ENCODE assay signal across 20 cellular contexts in genomic region chr3:155989536-155989935, GRCh38.
DNase-seq lines count a peak whose midpoint lies in the region; ATAC-seq, FAIRE-seq and TF ChIP-seq lines count a peak whose summit lies in the region.
"Had no signal": no experiment of that assay in that cellular context is flagged by ENCODE, and none has a peak within 500 bp of the region (broad histone marks: within the 10 kb centered on the region; RNA-seq: fewer than 3 reads in every experiment).

No MANE protein-coding gene starts in this region.

- H3K4ac ChIP-seq in IMR-90 (ENCODE audit: low read depth, low read length) = no peak overlapping the region

- no peak overlapping the region for H2AFZ ChIP-seq in IMR-90 (replicated peaks; ENCODE audit: low read length, poor library complexity)
- no peak overlapping the region for H2AFZ ChIP-seq in K562 (ENCODE audit: low read depth, low read length)
- no peak overlapping the region for H2AFZ ChIP-seq in GM23248

- no peaks in the 10 kb centered on the region for H3K9me1 ChIP-seq in IMR-90 (ENCODE audit: insufficient read depth, low read length)
- H3K9me1 ChIP-seq in K562 (ENCODE audit: control insufficient read depth, insufficient read depth, low read length) = no peaks in the 10 kb centered on the region

- no peak overlapping the region for H4K8ac ChIP-seq in IMR-90 (ENCODE audit: low read depth in 2 of 2, low read length in 2 of 2)

- H4K5ac ChIP-seq in IMR-90 (ENCODE audit: low read depth, low read length) = no peak overlapping the region

- no peak overlapping the region for H3K23ac ChIP-seq in IMR-90 (ENCODE audit: low read depth, low read length)

- no peak for FAIRE-seq in K562 (lab: Jason Lieb, UNC)
- FAIRE-seq: A204.1, D721Med, GM12892, GM18507, H1 had no signal

- H3K14ac ChIP-seq in IMR-90 (replicated peaks; ENCODE audit: low read depth, low read length) = no peak overlapping the region

- in situ Hi-C loops in IMR-90 (cut with MboI; ENCODE audit: low sequenced_read_pairs) (loop anchor here (25.0 kb wide), 1 partner anchor 1148 kb away; no protein-coding TSS in a partner anchor), K562 (cut with MboI) (no loop called here), GM23248 (cut with MboI) (no loop called here)

- no peak for TF ChIP-seq EP300 in K562 (IDR thresholded peaks at IDR 0.05; ENCODE audit: low read length)

- H2BK15ac ChIP-seq in IMR-90 (ENCODE audit: low read depth, low read length) = no peak overlapping the region

- H3K56ac ChIP-seq in IMR-90 (ENCODE audit: extremely low read depth, insufficient read depth, low read length) = no peak overlapping the region

- POLR2A ChIA-PET in HEK293 (lab: Yijun Ruan, JAX) = no interaction called here
- POLR2A ChIA-PET in IMR-90 (lab: Charles Lee; ENCODE audit: unreplicated experiment) = no interaction called here
- POLR2A ChIA-PET in K562 (lab: Yijun Ruan, JAX) = interaction anchor here (0.6 kb wide), 1 partner anchor 343 kb away, joined by 3 read pairs; no protein-coding TSS in a partner anchor
- POLR2A ChIA-PET in A673 (lab: Charles Lee; ENCODE audit: low non-redundant PET) = no interaction called here

- TF ChIP-seq POLR2A in IMR-90 (IDR thresholded peaks at IDR 0.05; ENCODE audit: low read depth, low read length) (no peak), K562 (conservative IDR thresholded peaks at IDR 0.05) (no peak)

- no peaks in the 10 kb centered on the region for H3K79me1 ChIP-seq in IMR-90 (ENCODE audit: low read depth in 1 of 2, low read length in 2 of 2)

- no peak overlapping the region for H3K18ac ChIP-seq in IMR-90 (ENCODE audit: low read depth, low read length)

- H2BK5ac ChIP-seq in IMR-90 (ENCODE audit: low read depth, low read length, poor library complexity, severe bottlenecking) = no peak overlapping the region

- H3K4me1 ChIP-seq in HEK293 (ENCODE audit: control insufficient read depth, insufficient read depth, low read length) (no peaks in the 10 kb centered on the region), IMR-90 (ENCODE audit: control insufficient read depth, insufficient read depth, low read length) (no peaks in the 10 kb centered on the region), K562 (replicated peaks in 1 of 2; ENCODE audit: control insufficient read depth in 2 of 2, insufficient read depth in 2 of 2, low read length in 2 of 2) (no peaks in the 10 kb centered on the region), foreskin keratinocyte (peaks cover 6% of the 10 kb centered on the region), A673 (ENCODE audit: insufficient read depth, low read length, poor library complexity, severe bottlenecking) (no peaks in the 10 kb centered on the region), GM23248 (ENCODE audit: insufficient read depth) (no peaks in the 10 kb centered on the region)
- H3K4me1 ChIP-seq: Caco-2 had no signal

- H3K4me2 ChIP-seq in IMR-90 (ENCODE audit: low read depth, low read length) = no peak overlapping the region
- H3K4me2 ChIP-seq in K562 (ENCODE audit: insufficient read depth, low read length) = no peak overlapping the region
- H3K4me2 ChIP-seq in GM23248 (ENCODE audit: unreplicated experiment) = no peak overlapping the region

- TF ChIP-seq CTCF in HEK293 (tag by site-specific recombination; IDR thresholded peaks at IDR 0.05) = no peak
- TF ChIP-seq CTCF in IMR-90 (conservative IDR thresholded peaks at IDR 0.05; ENCODE audit: low read depth, low read length) = no peak
- TF ChIP-seq CTCF in K562 (IDR thresholded peaks at IDR 0.05 in 2 of 3, conservative IDR thresholded peaks at IDR 0.05 in 1 of 3; ENCODE audit: insufficient read depth in 2 of 3, low read depth in 1 of 3, low read length in 3 of 3) = no peak
- TF ChIP-seq CTCF in foreskin keratinocyte (conservative IDR thresholded peaks at IDR 0.05) = no peak
- no peak for TF ChIP-seq CTCF in A673 (conservative IDR thresholded peaks at IDR 0.05; ENCODE audit: low read depth, low read length)

- H4K91ac ChIP-seq in IMR-90 (ENCODE audit: insufficient read depth, low read depth, low read length) = no peak overlapping the region

- H2AK9ac ChIP-seq in IMR-90 (replicated peaks; ENCODE audit: low read depth, low read length, poor library complexity) = no peak overlapping the region

- H3F3A ChIP-seq in GM23248 (ENCODE audit: insufficient read depth) = no peaks in the 10 kb centered on the region

- no peak overlapping the region for H2BK20ac ChIP-seq in IMR-90 (ENCODE audit: low read depth, low read length)

- no peak overlapping the region for H2BK120ac ChIP-seq in IMR-90 (ENCODE audit: low read depth, low read length)

- H3K27me3 ChIP-seq in IMR-90 (ENCODE audit: control insufficient read depth, insufficient read depth, low read length) (no peaks in the 10 kb centered on the region), K562 (ENCODE audit: control insufficient read depth in 2 of 2, insufficient read depth in 2 of 2, low read length in 2 of 2) (peaks cover 7 to 13% of the 10 kb centered on the region in 2 experiments; a peak in 3 of 5 replicates), foreskin keratinocyte (no peaks in the 10 kb centered on the region), A673 (replicated peaks; ENCODE audit: insufficient read depth, low read depth, low read length, poor library complexity) (no peaks in the 10 kb centered on the region), GM23248 (replicated peaks; ENCODE audit: insufficient read depth) (no peaks in the 10 kb centered on the region)

- TF ChIP-seq RAD21 in IMR-90 (IDR thresholded peaks at IDR 0.05; ENCODE audit: low read length) (no peak), K562 (CRISPR knock-in tag; conservative IDR thresholded peaks at IDR 0.05 in 1 of 2, IDR thresholded peaks at IDR 0.05 in 1 of 2) (no peak)

- no peak overlapping the region for H2AK5ac ChIP-seq in IMR-90 (ENCODE audit: low read depth, low read length)

- CTCF ChIA-PET in HEK293 (lab: Yijun Ruan, JAX) (interaction anchor here (0.6 kb wide), 1 partner anchor 184 kb away, joined by 3 read pairs; no protein-coding TSS in a partner anchor), IMR-90 (lab: Yijun Ruan, JAX) (no interaction called here), K562 (lab: Yijun Ruan, JAX; ENCODE audit: low intra/inter-chr PET ratio) (interaction anchor here (0.6 to 0.7 kb wide), 2 partner anchors 12 to 53 kb away, joined by 3 to 5 read pairs; no protein-coding TSS in a partner anchor), A673 (lab: Charles Lee) (no interaction called here)

- BruUV-seq in IMR-90 (replicated peaks; lab: Mats Ljungman, UMichigan) (no TSS peak), K562 (replicated peaks; lab: Mats Ljungman, UMichigan) (no TSS peak), A673 (replicated peaks; lab: Mats Ljungman, UMichigan) (no TSS peak)

- H3K27ac ChIP-seq in HEK293 (ENCODE audit: extremely low read depth, low read depth, low read length) = no peak overlapping the region
- no peak overlapping the region for H3K27ac ChIP-seq in IMR-90 (ENCODE audit: insufficient read depth, low read length)
- H3K27ac ChIP-seq in K562 (ENCODE audit: extremely low read depth, low read depth, low read length) = no peak overlapping the region
- H3K27ac ChIP-seq in foreskin keratinocyte = no peak overlapping the region
- H3K27ac ChIP-seq in A673 (ENCODE audit: low read depth, low read length, poor library complexity, severe bottlenecking) = no peak overlapping the region
- no peak overlapping the region for H3K27ac ChIP-seq in GM23248
- H3K27ac ChIP-seq: C4-2B had no signal

- dilution Hi-C loops in IMR-90 (cut with HindIII; ENCODE audit: low sequenced_read_pairs, unreplicated experiment) = no loop called here

- H3K9ac ChIP-seq in IMR-90 (ENCODE audit: low read depth, low read length) (no peak overlapping the region), K562 (ENCODE audit: insufficient read depth in 1 of 2, low read depth in 2 of 2, low read length in 2 of 2) (no peak overlapping the region), GM23248 (no peak overlapping the region)

- ATAC-seq in IMR-90 (ENCODE audit: low read depth) (no peak), K562 (no peak), foreskin keratinocyte (peak; percentile 64), GM21737 (IDR thresholded peaks at IDR 0.05; ENCODE audit: unreplicated experiment) (no peak)

- no peaks in the 10 kb centered on the region for H3K9me2 ChIP-seq in GM23248 (ENCODE audit: insufficient read depth)

- DNase-seq in IMR-90 (no peak), K562 (ENCODE audit: extremely low read depth in 1 of 4, low spot score in 3 of 4) (no peak), foreskin keratinocyte (peak; percentile 27 to 67), A673 (ENCODE audit: low spot score) (no peak), GM23248 (no peak)
- DNase-seq: AML-193; Caco-2; CD4-positive, alpha-beta T cell; DMS153; DMS79; GDM1; H9 had no signal

- H3K36me3 ChIP-seq in HEK293 (ENCODE audit: control insufficient read depth in 2 of 2, insufficient read depth in 1 of 2, low read length in 2 of 2) (no peaks in the 10 kb centered on the region), IMR-90 (ENCODE audit: control insufficient read depth, insufficient read depth, low read length) (no peaks in the 10 kb centered on the region), K562 (ENCODE audit: control insufficient read depth, insufficient read depth, low read length) (no peaks in the 10 kb centered on the region), A673 (ENCODE audit: insufficient read depth, low read length, poor library complexity, severe bottlenecking) (no peaks in the 10 kb centered on the region), GM23248 (ENCODE audit: low read depth) (no peaks in the 10 kb centered on the region)

- H3K4me3 ChIP-seq in HEK293 (ENCODE audit: low read depth, low read length) = no peak overlapping the region
- H3K4me3 ChIP-seq in IMR-90 (ENCODE audit: insufficient read depth, low read depth, low read length) = no peak overlapping the region
- no peak overlapping the region for H3K4me3 ChIP-seq in K562
- no peak overlapping the region for H3K4me3 ChIP-seq in A673 (ENCODE audit: low read depth, low read length, poor library complexity, severe bottlenecking)
- no peak overlapping the region for H3K4me3 ChIP-seq in GM23248

- H4K20me1 ChIP-seq in IMR-90 (ENCODE audit: insufficient read depth, low read length) (no peaks in the 10 kb centered on the region), K562 (replicated peaks; ENCODE audit: control insufficient read depth, insufficient read depth, low read length) (no peaks in the 10 kb centered on the region), GM23248 (ENCODE audit: insufficient read depth) (no peaks in the 10 kb centered on the region)

- intact Hi-C loops in IMR-90 (cut with micrococcal nuclease) (no loop called here), K562 (cut with micrococcal nuclease) (no loop called here), A673 (cut with micrococcal nuclease; ENCODE audit: unreplicated experiment) (no loop called here)

- H3K9me3 ChIP-seq in HEK293 (ENCODE audit: control insufficient read depth, insufficient read depth, low read depth, low read length) = no peaks in the 10 kb centered on the region
- H3K9me3 ChIP-seq in IMR-90 (ENCODE audit: control insufficient read depth, insufficient read depth, low read length) = no peaks in the 10 kb centered on the region
- no peaks in the 10 kb centered on the region for H3K9me3 ChIP-seq in K562 (replicated peaks; ENCODE audit: control insufficient read depth, insufficient read depth, low read depth, low read length)
- H3K9me3 ChIP-seq in A673 (ENCODE audit: low read depth, low read length, poor library complexity, severe bottlenecking) = no peaks in the 10 kb centered on the region
- no peaks in the 10 kb centered on the region for H3K9me3 ChIP-seq in GM23248 (ENCODE audit: low read depth)
- H3K9me3 ChIP-seq: Caco-2 had no signal

- H3K79me2 ChIP-seq in K562 (ENCODE audit: control insufficient read depth, insufficient read depth, low read length) (no peaks in the 10 kb centered on the region), GM23248 (ENCODE audit: insufficient read depth) (no peaks in the 10 kb centered on the region)

Comparison
In these comparisons a context has a peak if more than half of its experiments do, and no peak if none do; other contexts are left out.
1. DNase-seq: peak in foreskin keratinocyte (2 of 2); none in IMR-90 (single experiment), K562 (0 of 4), A673 (single experiment) and GM23248 (single experiment).
2. CTCF ChIA-PET loops: an anchor here in HEK293 (0.6 kb wide) and K562 (0.6 to 0.7 kb wide); none called in IMR-90 and A673.
3. Of the 44 proteins assayed by ChIP-seq in both K562 and HEK293: peak only in K562: none; only in HEK293: PRDM10; in both: none; in neither: 43.